17 cellular contexts compared by ENCODE assay signal in the genomic region with DNA sequence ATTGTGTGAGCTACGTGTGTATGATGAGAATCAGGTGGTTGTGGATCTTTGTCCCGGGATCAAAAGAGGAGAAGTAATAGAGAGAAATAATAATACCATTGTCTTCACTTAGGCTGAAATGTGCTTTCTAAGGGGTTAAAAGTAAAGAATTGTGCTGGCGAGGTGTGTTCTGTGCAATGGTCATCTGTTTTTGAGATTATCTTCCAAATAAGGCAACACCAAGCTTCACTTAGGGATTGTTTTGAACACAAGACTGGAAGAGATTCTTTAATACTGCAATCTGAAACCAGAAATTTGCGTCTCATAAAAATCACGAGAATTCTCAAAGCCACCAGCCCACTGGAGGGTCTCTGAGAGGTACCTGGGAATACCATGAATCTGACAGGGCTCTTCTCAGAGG.
DNase-seq lines count a peak whose midpoint lies in the region; ATAC-seq and TF ChIP-seq lines count a peak whose summit lies in the region.
"Had no signal": no experiment of that assay in that cellular context is flagged by ENCODE, and none has a peak within 500 bp of the region (broad histone marks: within the 10 kb centered on the region; RNA-seq: fewer than 3 reads in every experiment).

No MANE protein-coding gene starts in this region.

- H3K9me3 Mint-ChIP-seq in activated T-cell treated with anti-CD3 and anti-CD28 coated beads, Interleukin-2, amount 50 U/mL, for 24 hours, result no peaks in the 10 kb centered on the region
- peaks cover under 1% of the 10 kb centered on the region for H3K9me3 Mint-ChIP-seq in activated naive CD8-positive, alpha-beta T cell treated with anti-CD3 and anti-CD28 coated beads, Interleukin-2, amount 10 ng/mL, durations not matched to agents 7 days and 5 days
- no peaks in the 10 kb centered on the region for H3K9me3 Mint-ChIP-seq in stimulated activated effector memory CD8-positive, alpha-beta T cell treated with anti-CD3 and anti-CD28 coated beads, Interleukin-12 subunit alpha, Interleukin-12 subunit beta, amount 100 ng/mL, for 72 hours

- no peak for ATAC-seq in activated naive CD8-positive, alpha-beta T cell treated with anti-CD3 and anti-CD28 coated beads, Interleukin-2, amount 10 ng/mL, durations not matched to agents 7 days and 5 days (ENCODE audit: low read depth)
- ATAC-seq in stimulated activated effector memory CD8-positive, alpha-beta T cell treated with anti-CD3 and anti-CD28 coated beads, Interleukin-12 subunit alpha, Interleukin-12 subunit beta, amount 100 ng/mL, for 72 hours, result no peak
- ATAC-seq: HepG2 had no signal

- no peaks in the 10 kb centered on the region for H3K27me3 Mint-ChIP-seq in activated T-cell treated with anti-CD3 and anti-CD28 coated beads, Interleukin-2, amount 50 U/mL, for 24 hours
- no peaks in the 10 kb centered on the region for H3K27me3 Mint-ChIP-seq in activated naive CD8-positive, alpha-beta T cell treated with anti-CD3 and anti-CD28 coated beads, Interleukin-2, amount 10 ng/mL, durations not matched to agents 7 days and 5 days

- whole genome bisulfite sequencing in HUES64, result 92% methylated on average over 5 of the region's 5 CpGs
- WGBS in thyroid gland, 2 donors, result 94% methylated on average over 5 of the region's 5 CpGs

- DNase-seq in activated T-cell treated with anti-CD3 and anti-CD28 coated beads, Interleukin-2, amount 50 U/mL, for 24 hours, result no peak
- no peak for DNase-seq in activated T-cell treated with anti-CD3 and anti-CD28 coated beads, Interleukin-2, amount 50 U/mL, for 1 hour
- no peak for DNase-seq in activated naive CD8-positive, alpha-beta T cell treated with anti-CD3 and anti-CD28 coated beads, Interleukin-2, amount 10 ng/mL, durations not matched to agents 7 days and 5 days
- no peak for DNase-seq in stimulated activated effector memory CD8-positive, alpha-beta T cell treated with anti-CD3 and anti-CD28 coated beads, Interleukin-12 subunit alpha, Interleukin-12 subunit beta, amount 100 ng/mL, for 72 hours (ENCODE audit: low spot score in 2 of 2)
- no peak for DNase-seq in NCI-H524 treated with DMSO at 0.1 percent for 48 hours (lab: John Stamatoyannopoulos, UW)
- no peak for DNase-seq in thyroid gland
- DNase-seq in DMS153 treated with DMSO at 0.1 percent for 48 hours (lab: John Stamatoyannopoulos, UW; ENCODE audit: unreplicated experiment), result no peak
- DNase-seq: activated CD4-positive, CD25-positive, alpha-beta regulatory T cell; effector memory CD4-positive, alpha-beta T cell; EL; midbrain; NCI-H1694; NCI-H345; stomach had no signal

- H3K27me3 ChIP-seq in HUES64 (ENCODE audit: insufficient read depth, low read length) (no peaks in the 10 kb centered on the region), thyroid gland (no peaks in the 10 kb centered on the region)
- H3K27me3 ChIP-seq: right atrium auricular region, stomach had no signal

- POLR2A ChIA-PET in activated naive CD8-positive, alpha-beta T cell treated with anti-CD3 and anti-CD28 coated beads, Interleukin-2, amount 10 ng/mL, durations not matched to agents 7 days and 5 days (lab: Charles Lee), result no interaction called here

- peaks cover 90% of the 10 kb centered on the region for H3K4me1 Mint-ChIP-seq in activated T-cell treated with anti-CD3 and anti-CD28 coated beads, Interleukin-2, amount 50 U/mL, for 24 hours (ENCODE audit: low read depth)
- H3K4me1 Mint-ChIP-seq in activated naive CD8-positive, alpha-beta T cell treated with anti-CD3 and anti-CD28 coated beads, Interleukin-2, amount 10 ng/mL, durations not matched to agents 7 days and 5 days, result peaks cover 30% of the 10 kb centered on the region
- peaks cover 61% of the 10 kb centered on the region for H3K4me1 Mint-ChIP-seq in stimulated activated effector memory CD8-positive, alpha-beta T cell treated with anti-CD3 and anti-CD28 coated beads, Interleukin-12 subunit alpha, Interleukin-12 subunit beta, amount 100 ng/mL, for 72 hours

- H3K27ac Mint-ChIP-seq in activated T-cell treated with anti-CD3 and anti-CD28 coated beads, Interleukin-2, amount 50 U/mL, for 24 hours, result peak overlapping the region; percentile 98
- H3K27ac Mint-ChIP-seq in activated naive CD8-positive, alpha-beta T cell treated with anti-CD3 and anti-CD28 coated beads, Interleukin-2, amount 10 ng/mL, durations not matched to agents 7 days and 5 days, result peak overlapping the region; percentile 15
- peak overlapping the region; percentile 95 for H3K27ac Mint-ChIP-seq in stimulated activated effector memory CD8-positive, alpha-beta T cell treated with anti-CD3 and anti-CD28 coated beads, Interleukin-12 subunit alpha, Interleukin-12 subunit beta, amount 100 ng/mL, for 72 hours

- no peaks in the 10 kb centered on the region for H3K9me3 ChIP-seq in HUES64 (ENCODE audit: insufficient read depth, low read depth, low read length)
- no peaks in the 10 kb centered on the region for H3K9me3 ChIP-seq in thyroid gland
- H3K9me3 ChIP-seq: right atrium auricular region, stomach had no signal

- no peak for TF ChIP-seq CTCF in thyroid gland (IDR thresholded peaks at IDR 0.05)

- no peak overlapping the region for H3K9ac ChIP-seq in HUES64 (ENCODE audit: low read depth, low read length)

- no peak overlapping the region; the same call in 1 of the 2 replicates for H3K4me3 ChIP-seq in HUES64 (ENCODE audit: low read length)
- no peak overlapping the region for H3K4me3 ChIP-seq in thyroid gland (replicated peaks in 1 of 3)
- H3K4me3 ChIP-seq: right atrium auricular region, stomach had no signal

- H3K27ac ChIP-seq in HUES64 (ENCODE audit: low read depth, low read length) (peak overlapping the region; percentile 58; the same call in 1 of the 2 replicates), thyroid gland (no peak overlapping the region)
- H3K27ac ChIP-seq: right atrium auricular region had no signal

- TF ChIP-seq POLR2A in thyroid gland (IDR thresholded peaks at IDR 0.05), result no peak

- intact Hi-C loops in thyroid gland (cut with DNase I), result no loop called here

- H3K36me3 ChIP-seq in HUES64 (ENCODE audit: insufficient read depth, low read length), result no peaks in the 10 kb centered on the region
- no peaks in the 10 kb centered on the region for H3K36me3 ChIP-seq in thyroid gland
- H3K36me3 ChIP-seq: right atrium auricular region, stomach had no signal

- H3K4me3 Mint-ChIP-seq in activated T-cell treated with anti-CD3 and anti-CD28 coated beads, Interleukin-2, amount 50 U/mL, for 24 hours, result no peak overlapping the region
- no peak overlapping the region for H3K4me3 Mint-ChIP-seq in activated naive CD8-positive, alpha-beta T cell treated with anti-CD3 and anti-CD28 coated beads, Interleukin-2, amount 10 ng/mL, durations not matched to agents 7 days and 5 days
- H3K4me3 Mint-ChIP-seq in stimulated activated effector memory CD8-positive, alpha-beta T cell treated with anti-CD3 and anti-CD28 coated beads, Interleukin-12 subunit alpha, Interleukin-12 subunit beta, amount 100 ng/mL, for 72 hours, result no peak overlapping the region

- H3K4me1 ChIP-seq in HUES64 (ENCODE audit: insufficient read depth, low read length) (peaks cover 35% of the 10 kb centered on the region), thyroid gland (no peaks in the 10 kb centered on the region)

- peaks cover 80% of the 10 kb centered on the region for H3K36me3 Mint-ChIP-seq in activated T-cell treated with anti-CD3 and anti-CD28 coated beads, Interleukin-2, amount 50 U/mL, for 24 hours (ENCODE audit: low read depth)
- peaks cover 26% of the 10 kb centered on the region for H3K36me3 Mint-ChIP-seq in activated naive CD8-positive, alpha-beta T cell treated with anti-CD3 and anti-CD28 coated beads, Interleukin-2, amount 10 ng/mL, durations not matched to agents 7 days and 5 days
- H3K36me3 Mint-ChIP-seq in stimulated activated effector memory CD8-positive, alpha-beta T cell treated with anti-CD3 and anti-CD28 coated beads, Interleukin-12 subunit alpha, Interleukin-12 subunit beta, amount 100 ng/mL, for 72 hours, result peaks cover 47% of the 10 kb centered on the region

Comparison
In these comparisons a context has a peak if more than half of its experiments do, and no peak if none do; other contexts are left out.
1. H3K27ac Mint-ChIP-seq: peak in every context shown above with its lines; median percentile 98 in activated T-cell treated with anti-CD3 and anti-CD28 coated beads, Interleukin-2, amount 50 U/mL, for 24 hours; 95 in stimulated activated effector memory CD8-positive, alpha-beta T cell treated with anti-CD3 and anti-CD28 coated beads, Interleukin-12 subunit alpha, Interleukin-12 subunit beta, amount 100 ng/mL, for 72 hours; 15 in activated naive CD8-positive, alpha-beta T cell treated with anti-CD3 and anti-CD28 coated beads, Interleukin-2, amount 10 ng/mL, durations not matched to agents 7 days and 5 days.